23 cellular contexts compared by ENCODE assay signal in the genomic region with DNA sequence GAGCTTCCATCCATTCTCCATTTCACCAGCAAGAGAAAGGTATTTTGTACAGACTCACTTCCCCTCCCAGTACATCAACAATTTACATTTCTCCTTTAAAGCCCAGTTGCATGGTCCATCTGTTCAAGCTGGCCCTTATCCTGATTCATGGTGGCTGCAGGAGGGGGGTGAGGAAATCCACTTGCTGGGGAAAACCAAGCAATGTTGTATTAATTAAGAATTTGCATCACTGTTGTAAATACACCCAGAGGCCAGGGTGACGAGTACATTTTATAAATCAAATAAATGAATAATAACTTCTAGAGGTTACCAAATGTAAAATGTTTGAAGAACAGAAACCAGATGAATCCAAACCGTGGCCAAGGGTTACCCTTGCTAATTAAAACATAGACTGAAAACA.
DNase-seq lines count a peak whose midpoint lies in the region; ATAC-seq and TF ChIP-seq lines count a peak whose summit lies in the region.
"Had no signal": no experiment of that assay in that cellular context is flagged by ENCODE, and none has a peak within 500 bp of the region (broad histone marks: within the 10 kb centered on the region; RNA-seq: fewer than 3 reads in every experiment).

No MANE protein-coding gene starts in this region.

- WGBS in right lobe of liver (ENCODE audit: insufficient coverage, low coverage, low lambda C conversion rate, missing lambda C conversion rate) = 29% methylated on average over 2 of the region's 2 CpGs

- no peaks in the 10 kb centered on the region for H3K4me1 Mint-ChIP-seq in activated naive CD4-positive, alpha-beta T cell treated with anti-CD3 and anti-CD28 coated beads for 36 hours (ENCODE audit: low read depth)
- H3K4me1 Mint-ChIP-seq: CD4-positive, alpha-beta memory T cell; IgD-negative memory B cell had no signal

- no peak overlapping the region for H3K27ac Mint-ChIP-seq in activated naive CD4-positive, alpha-beta T cell treated with anti-CD3 and anti-CD28 coated beads for 36 hours
- H3K27ac Mint-ChIP-seq: CD4-positive, alpha-beta memory T cell; HFFc6; IgD-negative memory B cell; T-helper 1 cell treated with Interleukin-12 subunit alpha and Interleukin-12 subunit beta and Interleukin-4 antibody, amounts not matched to agents 30 μg/mL and 1 μg/mL, for 36 hours had no signal

- H3K9me3 Mint-ChIP-seq in activated naive CD4-positive, alpha-beta T cell treated with anti-CD3 and anti-CD28 coated beads for 36 hours = no peaks in the 10 kb centered on the region
- H3K9me3 Mint-ChIP-seq: HFFc6 had no signal

- no peaks in the 10 kb centered on the region for H3K9me3 ChIP-seq in left lung
- H3K9me3 ChIP-seq in right lobe of liver = no peaks in the 10 kb centered on the region
- H3K9me3 ChIP-seq: BLaER1 had no signal

- H3K27me3 Mint-ChIP-seq in activated naive CD4-positive, alpha-beta T cell treated with anti-CD3 and anti-CD28 coated beads for 36 hours (ENCODE audit: low read depth) = no peaks in the 10 kb centered on the region
- H3K27me3 Mint-ChIP-seq: CD4-positive, alpha-beta memory T cell; IgD-negative memory B cell had no signal

- H3K27me3 ChIP-seq in left lung (no peaks in the 10 kb centered on the region), right lobe of liver (no peaks in the 10 kb centered on the region)
- H3K27me3 ChIP-seq: BLaER1 had no signal

- no peak overlapping the region for H3K4me3 Mint-ChIP-seq in activated naive CD4-positive, alpha-beta T cell treated with anti-CD3 and anti-CD28 coated beads for 36 hours
- H3K4me3 Mint-ChIP-seq: CD4-positive, alpha-beta memory T cell; HFFc6; IgD-negative memory B cell; T-helper 1 cell treated with Interleukin-12 subunit alpha and Interleukin-12 subunit beta and Interleukin-4 antibody, amounts not matched to agents 30 μg/mL and 1 μg/mL, for 36 hours had no signal

- H3K36me3 Mint-ChIP-seq in activated naive CD4-positive, alpha-beta T cell treated with anti-CD3 and anti-CD28 coated beads for 36 hours (ENCODE audit: low read depth) = no peaks in the 10 kb centered on the region
- H3K36me3 Mint-ChIP-seq: CD4-positive, alpha-beta memory T cell; IgD-negative memory B cell had no signal

- H3K36me3 ChIP-seq in left lung (no peaks in the 10 kb centered on the region), right lobe of liver (no peaks in the 10 kb centered on the region)
- H3K36me3 ChIP-seq: BLaER1 had no signal

- H3K27ac ChIP-seq in left lung = no peak overlapping the region
- H3K27ac ChIP-seq in right lobe of liver = no peak overlapping the region
- H3K27ac ChIP-seq: BLaER1, HL-60 had no signal

- H3K4me1 ChIP-seq in left lung = no peaks in the 10 kb centered on the region
- no peaks in the 10 kb centered on the region for H3K4me1 ChIP-seq in right lobe of liver
- H3K4me1 ChIP-seq: BLaER1 had no signal

- intact Hi-C loops in left lung (cut with DNase I) (no loop called here), right lobe of liver (cut with DNase I) (no loop called here)
- intact Hi-C loops in activated naive CD4-positive, alpha-beta T cell treated with anti-CD3 and anti-CD28 coated beads for 36 hours (cut with micrococcal nuclease) = no loop called here

- TF ChIP-seq POLR2A in right lobe of liver (IDR thresholded peaks at IDR 0.05) = no peak

- ATAC-seq in left lung (peak; percentile 37), right lobe of liver (no peak)

- CTCF ChIA-PET in activated naive CD4-positive, alpha-beta T cell treated with anti-CD3 and anti-CD28 coated beads for 36 hours (lab: Charles Lee) = no interaction called here

- peak; percentile 67 for DNase-seq in AG09319 (ENCODE audit: extremely low read depth, low read depth)
- peak; percentile 16 for DNase-seq in GM04503 (ENCODE audit: low read depth)
- DNase-seq in cerebellar cortex (ENCODE audit: low spot score) = peak; percentile 28
- DNase-seq in left lung = peak in 1 of 2 donors; percentile 33
- no peak for DNase-seq in activated naive CD4-positive, alpha-beta T cell treated with anti-CD3 and anti-CD28 coated beads for 36 hours
- no peak for DNase-seq in nucleus accumbens (lab: John Stamatoyannopoulos, UW)
- no peak for DNase-seq in NCI-H69 (lab: John Stamatoyannopoulos, UW)
- DNase-seq in right lobe of liver = no peak
- DNase-seq: CD4-positive, alpha-beta memory T cell; DMS53; EL; HFFc6; Karpas-422; MM.1S; NCI-H1105; NCI-H2081 treated with DMSO at 0.1 percent for 48 hours; NCI-H510A treated with DMSO at 0.1 percent for 48 hours; NCI-H82; OCI-M1 had no signal

- H3K4me3 ChIP-seq in left lung (no peak overlapping the region), right lobe of liver (no peak overlapping the region)
- H3K4me3 ChIP-seq: BLaER1 had no signal

- TF ChIP-seq CTCF in AG09319 (IDR thresholded peaks at IDR 0.05; ENCODE audit: low read depth, low read length) = no peak
- no peak for TF ChIP-seq CTCF in left lung (IDR thresholded peaks at IDR 0.05)
- TF ChIP-seq CTCF in right lobe of liver (IDR thresholded peaks at IDR 0.05) = no peak

Comparison
In these comparisons a context has a peak if more than half of its experiments do, and no peak if none do; other contexts are left out.
1. DNase-seq: peak in AG09319 (single experiment), GM04503 (single experiment) and cerebellar cortex (single experiment); none in activated naive CD4-positive, alpha-beta T cell treated with anti-CD3 and anti-CD28 coated beads for 36 hours (single experiment), nucleus accumbens (0 of 56), NCI-H69 (single experiment) and right lobe of liver (0 of 3).